In genomic region chr11:65260756-65261590, GRCh38 we compare ENCODE assay signal across 8 cellular contexts. TPM values are rescaled to one million over a fixed set of nuclear protein-coding genes. Genes with fewer than 3 reads are reported as not detected.
DNase-seq lines count a peak whose midpoint lies in the region; ATAC-seq and TF ChIP-seq lines count a peak whose summit lies in the region.

No MANE protein-coding gene starts in this region.

- WGBS in hepatocyte (ENCODE audit: low lambda C conversion rate, missing lambda C conversion rate), result 66% methylated on average over 26 of the region's 26 CpGs

- H3K79me2 ChIP-seq in GM23338 (replicated peaks; ENCODE audit: insufficient read depth), result peaks cover 21% of the 10 kb centered on the region
- peaks cover 27% of the 10 kb centered on the region for H3K79me2 ChIP-seq in hepatocyte

- DNase-seq in AG10803 (ENCODE audit: low read depth) (no peak), GM23338 (ENCODE audit: low spot score) (peak; percentile 53), WERI-Rb-1 (no peak), hepatocyte (ENCODE audit: low spot score) (peak; percentile 29), nucleus accumbens (lab: John Stamatoyannopoulos, UW) (no peak), 8988T (no peak), NCI-H1694 (lab: John Stamatoyannopoulos, UW) (no peak)
- DNase-seq in stimulated activated naive CD8-positive, alpha-beta T cell treated with anti-CD3 and anti-CD28 coated beads, Interleukin-15, Interleukin-2, amounts not matched to agents 100 U/mL and 50 U/mL, for 24 hours, result no peak

- H3K36me3 ChIP-seq in GM23338 (ENCODE audit: insufficient read depth) (no peaks in the 10 kb centered on the region), WERI-Rb-1 (peaks cover 14% of the 10 kb centered on the region), hepatocyte (replicated peaks; ENCODE audit: insufficient read depth, low read depth) (no peaks in the 10 kb centered on the region)

- H3K27me3 ChIP-seq in GM23338 (ENCODE audit: insufficient read depth) (no peaks in the 10 kb centered on the region), WERI-Rb-1 (ENCODE audit: insufficient read depth, low read depth, severe bottlenecking) (no peaks in the 10 kb centered on the region), hepatocyte (no peaks in the 10 kb centered on the region)

- no peaks in the 10 kb centered on the region; the same call in 1 of the 2 replicates for H4K20me1 ChIP-seq in GM23338 (replicated peaks; ENCODE audit: insufficient read depth)
- no peaks in the 10 kb centered on the region for H4K20me1 ChIP-seq in hepatocyte (ENCODE audit: insufficient read depth, poor library complexity, severe bottlenecking)

- peaks cover 10% of the 10 kb centered on the region for H3K4me1 ChIP-seq in GM23338 (ENCODE audit: insufficient read depth)
- H3K4me1 ChIP-seq in hepatocyte (ENCODE audit: insufficient read depth), result no peaks in the 10 kb centered on the region

- no peaks in the 10 kb centered on the region for H3K9me2 ChIP-seq in GM23338 (ENCODE audit: insufficient read depth)
- H3K9me2 ChIP-seq in hepatocyte (replicated peaks; ENCODE audit: insufficient read depth), result no peaks in the 10 kb centered on the region

- H3F3A ChIP-seq in GM23338 (replicated peaks; ENCODE audit: low read depth), result peaks cover 18% of the 10 kb centered on the region

- TF ChIP-seq CTCF in AG10803 (conservative IDR thresholded peaks at IDR 0.05; ENCODE audit: low read length) (no peak), GM23338 (conservative IDR thresholded peaks at IDR 0.05; ENCODE audit: low read depth in 2 of 2) (no peak), WERI-Rb-1 (IDR thresholded peaks at IDR 0.05; ENCODE audit: low read depth, low read length) (no peak), hepatocyte (IDR thresholded peaks at IDR 0.05; ENCODE audit: poor library complexity) (no peak)

- H2AFZ ChIP-seq in GM23338, result peak overlapping the region; percentile 92
- peak overlapping the region; percentile 94 for H2AFZ ChIP-seq in hepatocyte

- H3K4me3 ChIP-seq in AG10803 (ENCODE audit: low read length) (peak overlapping the region; percentile 91), GM23338 (peak overlapping the region; percentile 95), WERI-Rb-1 (ENCODE audit: low read depth, low read length) (peak overlapping the region; percentile 97), hepatocyte (peak overlapping the region; percentile 65)

- H3K4me1 Mint-ChIP-seq in GM23338, result peaks cover 24% of the 10 kb centered on the region

- H3K4me2 ChIP-seq in GM23338, result peak overlapping the region; percentile 88
- H3K4me2 ChIP-seq in hepatocyte, result peak overlapping the region; percentile 84

- no peaks in the 10 kb centered on the region; the same call in 2 of the 3 replicates for H3K9me3 Mint-ChIP-seq in GM23338

- H3K27ac ChIP-seq in GM23338 (ENCODE audit: low read depth), result peak overlapping the region; percentile 23; the same call in 1 of the 2 replicates
- H3K27ac ChIP-seq in WERI-Rb-1, result peak overlapping the region; percentile 94
- peak overlapping the region; percentile 82 for H3K27ac ChIP-seq in hepatocyte

- H3K36me3 Mint-ChIP-seq in GM23338 (ENCODE audit: low read depth), result peaks cover 22% of the 10 kb centered on the region

- H3K27me3 Mint-ChIP-seq in GM23338 (ENCODE audit: insufficient read depth, low read depth, poor library complexity), result peaks cover 20% of the 10 kb centered on the region

- H3K4me3 Mint-ChIP-seq in GM23338, result peak overlapping the region; percentile 97

- H3K9me3 ChIP-seq in WERI-Rb-1 (ENCODE audit: severe bottlenecking) (no peaks in the 10 kb centered on the region), hepatocyte (ENCODE audit: low read depth) (no peaks in the 10 kb centered on the region)

- ATAC-seq in GM23338, result peak; percentile 52
- ATAC-seq in stimulated activated naive CD8-positive, alpha-beta T cell treated with anti-CD3 and anti-CD28 coated beads, Interleukin-15, Interleukin-2, amounts not matched to agents 100 U/mL and 50 U/mL, for 24 hours, result peak; percentile 8

- peak overlapping the region; percentile 47; the same call in 1 of the 2 replicates for H3K27ac Mint-ChIP-seq in GM23338

TF ChIP-seq in GM23338, 12 proteins besides CTCF, POLR2A, EP300 and RAD21 (continues in another document):
- TF ChIP-seq STAT1 (IDR thresholded peaks at IDR 0.05; ENCODE audit: unreplicated experiment), result no peak
- TF ChIP-seq EZH2phosphoT487 (IDR thresholded peaks at IDR 0.05; ENCODE audit: unreplicated experiment), result no peak
- TF ChIP-seq JUNB (IDR thresholded peaks at IDR 0.05; ENCODE audit: unreplicated experiment), result no peak
- TF ChIP-seq EZH2 (IDR thresholded peaks at IDR 0.05; ENCODE audit: low read depth, unreplicated experiment), result no peak
- TF ChIP-seq CREB1 (CRISPR knock-in tag; IDR thresholded peaks at IDR 0.05; ENCODE audit: low read depth), result no peak
- TF ChIP-seq POLR2AphosphoS5 (IDR thresholded peaks at IDR 0.05; ENCODE audit: low read depth), result no peak
- no peak for TF ChIP-seq ZNF114 (CRISPR knock-in tag; IDR thresholded peaks at IDR 0.05)
- no peak for TF ChIP-seq NANOG (IDR thresholded peaks at IDR 0.05; ENCODE audit: borderline replicate concordance)
- TF ChIP-seq, protein P1, sequence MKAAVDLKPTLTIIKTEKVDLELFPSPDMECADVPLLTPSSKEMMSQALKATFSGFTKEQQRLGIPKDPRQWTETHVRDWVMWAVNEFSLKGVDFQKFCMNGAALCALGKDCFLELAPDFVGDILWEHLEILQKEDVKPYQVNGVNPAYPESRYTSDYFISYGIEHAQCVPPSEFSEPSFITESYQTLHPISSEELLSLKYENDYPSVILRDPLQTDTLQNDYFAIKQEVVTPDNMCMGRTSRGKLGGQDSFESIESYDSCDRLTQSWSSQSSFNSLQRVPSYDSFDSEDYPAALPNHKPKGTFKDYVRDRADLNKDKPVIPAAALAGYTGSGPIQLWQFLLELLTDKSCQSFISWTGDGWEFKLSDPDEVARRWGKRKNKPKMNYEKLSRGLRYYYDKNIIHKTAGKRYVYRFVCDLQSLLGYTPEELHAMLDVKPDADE (IDR thresholded peaks at IDR 0.05), result no peak
- no peak for TF ChIP-seq REST (IDR thresholded peaks at IDR 0.05; ENCODE audit: unreplicated experiment)
- no peak for TF ChIP-seq ZNF331 (CRISPR knock-in tag; IDR thresholded peaks at IDR 0.05; ENCODE audit: low read depth)

RNA-seq across cellular contexts. Expression of gene POLA2, which starts 0.8 kb away (rescaled TPM):
- 25.9 and 30.4 TPM in 2 replicates for total RNA-seq in GM23338 (2014; rRNA removed; shearing (Covaris generic))
- polyA plus RNA-seq in GM23338 (2016; fragmentation: Nextera tagmentation; extraction: Ambion mirVana) (17.4 and 22.5 TPM in 2 replicates), hepatocyte (5.0 and 8.0 TPM in 2 replicates)
- 2.5 and 4.1 TPM in 2 replicates for total RNA-seq in hepatocyte

RNA-seq across cellular contexts. Expression of gene CDC42EP2, which starts 53.7 kb away (rescaled TPM):
- 17.7 and 19.0 TPM in 2 replicates for total RNA-seq in GM23338 (2014; rRNA removed; shearing (Covaris generic))
- polyA plus RNA-seq in GM23338 (2016; fragmentation: Nextera tagmentation; extraction: Ambion mirVana) (16.1 and 18.2 TPM in 2 replicates), hepatocyte (31.2 and 35.0 TPM in 2 replicates)
- 19.5 and 21.7 TPM in 2 replicates for total RNA-seq in hepatocyte

Comparison
In these comparisons a context has a peak if more than half of its experiments do, and no peak if none do; other contexts are left out.
1. DNase-seq: peak in GM23338 (single experiment) and hepatocyte (single experiment); none in AG10803 (single experiment), WERI-Rb-1 (single experiment), stimulated activated naive CD8-positive, alpha-beta T cell treated with anti-CD3 and anti-CD28 coated beads, Interleukin-15, Interleukin-2, amounts not matched to agents 100 U/mL and 50 U/mL, for 24 hours (single experiment), nucleus accumbens (0 of 56), 8988T (single experiment) and NCI-H1694 (single experiment).
2. H3K27ac ChIP-seq: peak in every context shown above with its lines; median percentile 94 in WERI-Rb-1; 82 in hepatocyte; 23 in GM23338.
3. Peak in every context shown above with its lines, with median percentiles within 50 percentile points of each other: H3K4me3 ChIP-seq.